Comparison of ENCODE assay signal across 27 cellular contexts in genomic region chr19:29817316-29817715, GRCh38.
"Had no signal": no experiment of that assay in that cellular context is flagged by ENCODE, and none has a peak within 500 bp of the region (broad histone marks: within the 10 kb centered on the region; RNA-seq: fewer than 3 reads in every experiment).

No MANE protein-coding gene starts in this region.

- H3K27ac Mint-ChIP-seq: endodermal cell; mesothelial cell of epicardium; nephron; neural progenitor cell; stimulated activated naive CD8-positive, alpha-beta T cell treated with anti-CD3 and anti-CD28 coated beads, Interleukin-15, amount 100 ng/mL, for 72 hours had no signal

- H3K4me2 ChIP-seq: neural progenitor cell, smooth muscle cell had no signal

- H3K27me3 ChIP-seq: dorsolateral prefrontal cortex, gastrocnemius medialis, right atrium auricular region, suprapubic skin, transverse colon had no signal

- H3K9me3 ChIP-seq: gastrocnemius medialis, left lung, prostate gland, right atrium auricular region, suprapubic skin, transverse colon had no signal

- H3K4me3 Mint-ChIP-seq: endodermal cell; mesothelial cell of epicardium; naive thymus-derived CD4-positive, alpha-beta T cell; nephron; neural progenitor cell; stimulated activated naive CD8-positive, alpha-beta T cell treated with anti-CD3 and anti-CD28 coated beads, Interleukin-15, amount 100 ng/mL, for 72 hours had no signal

- H3K9me3 Mint-ChIP-seq: endodermal cell; mesothelial cell of epicardium; naive thymus-derived CD4-positive, alpha-beta T cell; nephron; neural progenitor cell; stimulated activated naive CD8-positive, alpha-beta T cell treated with anti-CD3 and anti-CD28 coated beads, Interleukin-15, amount 100 ng/mL, for 72 hours had no signal

- H2AFZ ChIP-seq: neural progenitor cell had no signal

- H3K27me3 Mint-ChIP-seq: naive thymus-derived CD4-positive, alpha-beta T cell; stimulated activated naive CD8-positive, alpha-beta T cell treated with anti-CD3 and anti-CD28 coated beads, Interleukin-15, amount 100 ng/mL, for 72 hours had no signal

- DNase-seq: dorsolateral prefrontal cortex; effector CD8-positive, alpha-beta T cell; endodermal cell; foreskin fibroblast; gastrocnemius medialis; left lung; mesenchymal stem cell; naive thymus-derived CD4-positive, alpha-beta T cell; stimulated activated CD4-positive, alpha-beta T cell treated with anti-CD3 and anti-CD28 coated beads, Interleukin-12 subunit alpha, Interleukin-12 subunit beta, amount 100 ng/mL, for 4 hours; stimulated activated CD4-positive, alpha-beta T cell treated with anti-CD3 and anti-CD28 coated beads, Interleukin-1b, Interleukin-23, amount 100 ng/mL, for 48 hours; stimulated activated CD4-positive, alpha-beta T cell treated with anti-CD3 and anti-CD28 coated beads, Interleukin-4, amount 100 ng/mL, for 1 hour; stimulated activated CD8-positive, alpha-beta memory T cell treated with anti-CD3 and anti-CD28 coated beads, Interleukin-4, amount 100 ng/mL, for 48 hours; stimulated activated naive CD4-positive, alpha-beta T cell; stimulated activated naive CD8-positive, alpha-beta T cell treated with anti-CD3 and anti-CD28 coated beads, Interleukin-15, amount 100 ng/mL, for 72 hours; transverse colon had no signal

- FAIRE-seq: colon, kidney had no signal

- H3K4me1 ChIP-seq: gastrocnemius medialis, neural progenitor cell, prostate gland had no signal

- ATAC-seq: esophagus mucosa; gastrocnemius medialis; left lung; naive thymus-derived CD4-positive, alpha-beta T cell; sciatic nerve; stimulated activated naive CD8-positive, alpha-beta T cell treated with anti-CD3 and anti-CD28 coated beads, Interleukin-15, amount 100 ng/mL, for 72 hours had no signal

- H3K4me3 ChIP-seq: dorsolateral prefrontal cortex, gastrocnemius medialis, left lung, neural progenitor cell, prostate gland, right atrium auricular region, smooth muscle cell, suprapubic skin, transverse colon had no signal

- H3K27ac ChIP-seq: dorsolateral prefrontal cortex, epithelial cell of prostate, gastrocnemius medialis, left lung, neural progenitor cell, prostate gland, right atrium auricular region, suprapubic skin, transverse colon had no signal

- H3K36me3 ChIP-seq: prostate gland, right atrium auricular region, suprapubic skin had no signal
